Comparison of ENCODE assay signal across 26 cellular contexts in genomic region chr16:79815049-79815448, GRCh38.
DNase-seq lines count a peak whose midpoint lies in the region; ATAC-seq, FAIRE-seq and TF ChIP-seq lines count a peak whose summit lies in the region.
"Had no signal": no experiment of that assay in that cellular context is flagged by ENCODE, and none has a peak within 500 bp of the region (broad histone marks: within the 10 kb centered on the region; RNA-seq: fewer than 3 reads in every experiment).

No MANE protein-coding gene starts in this region.

- BruUV-seq in HepG2 (replicated peaks; lab: Mats Ljungman, UMichigan) (no TSS peak), K562 (replicated peaks; lab: Mats Ljungman, UMichigan) (no TSS peak), PC-3 (replicated peaks; lab: Mats Ljungman, UMichigan) (no TSS peak)

- H3K9ac ChIP-seq in HepG2 (ENCODE audit: insufficient read depth, low read depth, low read length) (no peak overlapping the region), K562 (ENCODE audit: insufficient read depth in 1 of 2, low read depth in 2 of 2, low read length in 2 of 2) (no peak overlapping the region), PC-3 (ENCODE audit: low read length) (no peak overlapping the region)
- H3K9ac ChIP-seq: BLaER1 had no signal

- H3K79me2 ChIP-seq in HepG2 (ENCODE audit: insufficient read depth, low read length) (no peaks in the 10 kb centered on the region), K562 (ENCODE audit: control insufficient read depth, insufficient read depth, low read length) (no peaks in the 10 kb centered on the region), PC-3 (ENCODE audit: low read length) (no peaks in the 10 kb centered on the region)

- H4K20me1 ChIP-seq in HepG2 (ENCODE audit: insufficient read depth, low read length) (no peaks in the 10 kb centered on the region), K562 (replicated peaks; ENCODE audit: control insufficient read depth, insufficient read depth, low read length) (no peaks in the 10 kb centered on the region), PC-3 (ENCODE audit: low read length) (no peaks in the 10 kb centered on the region)
- H4K20me1 ChIP-seq: BLaER1 had no signal

- H3K4me2 ChIP-seq in HepG2 (ENCODE audit: low read depth, low read length) (no peak overlapping the region), K562 (ENCODE audit: insufficient read depth, low read length) (no peak overlapping the region), PC-3 (ENCODE audit: low read length) (no peak overlapping the region)
- H3K4me2 ChIP-seq: BLaER1 had no signal

- intact Hi-C loops in HepG2 (cut with micrococcal nuclease; ENCODE audit: unreplicated experiment) (no loop called here), right lobe of liver (cut with DNase I) (no loop called here), K562 (cut with micrococcal nuclease) (no loop called here), PC-3 (cut with micrococcal nuclease) (no loop called here)

- H3K9me1 ChIP-seq in K562 (ENCODE audit: control insufficient read depth, insufficient read depth, low read length) = no peaks in the 10 kb centered on the region

- H3K4me1 ChIP-seq in HepG2 (ENCODE audit: insufficient read depth, low read length) (no peaks in the 10 kb centered on the region), right lobe of liver (no peaks in the 10 kb centered on the region), K562 (replicated peaks in 1 of 2; ENCODE audit: control insufficient read depth in 2 of 2, insufficient read depth in 2 of 2, low read length in 2 of 2) (peaks cover 0 to 8% of the 10 kb centered on the region in 2 experiments; a peak in 2 of 5 replicates), PC-3 (ENCODE audit: insufficient read depth, low read length) (no peaks in the 10 kb centered on the region)
- H3K4me1 ChIP-seq: BE2C had no signal

- CTCF ChIA-PET in HepG2 (lab: Yijun Ruan, JAX; ENCODE audit: low intra/inter-chr PET ratio, low total read pairs) (no interaction called here), K562 (lab: Yijun Ruan, JAX; ENCODE audit: low intra/inter-chr PET ratio) (no interaction called here), PC-3 (lab: Charles Lee) (no interaction called here)

- H3K9me3 ChIP-seq in HepG2 (ENCODE audit: low read length) = no peaks in the 10 kb centered on the region; the same call in 1 of the 2 replicates
- H3K9me3 ChIP-seq in right lobe of liver = no peaks in the 10 kb centered on the region
- H3K9me3 ChIP-seq in K562 (replicated peaks; ENCODE audit: control insufficient read depth, insufficient read depth, low read depth, low read length) = no peaks in the 10 kb centered on the region
- no peaks in the 10 kb centered on the region for H3K9me3 ChIP-seq in PC-3 (ENCODE audit: low read length)
- H3K9me3 ChIP-seq: BE2C, BLaER1 had no signal

- in situ Hi-C loops in HepG2 (cut with HindIII; ENCODE audit: extremely low pct_ligation_motif_present, low pct_unique_long_range_greater_than_20kb) (no loop called here), K562 (cut with MboI) (no loop called here)

- H3K27me3 ChIP-seq in HepG2 (ENCODE audit: control insufficient read depth in 1 of 2, insufficient read depth in 2 of 2, low read length in 2 of 2) (no peaks in the 10 kb centered on the region), right lobe of liver (no peaks in the 10 kb centered on the region), K562 (ENCODE audit: control insufficient read depth in 2 of 2, insufficient read depth in 2 of 2, low read length in 2 of 2) (no peaks in the 10 kb centered on the region), PC-3 (ENCODE audit: low read length) (no peaks in the 10 kb centered on the region)
- H3K27me3 ChIP-seq: BE2C, BLaER1 had no signal

- POLR2A ChIA-PET in HepG2 (lab: Yijun Ruan, JAX) (no interaction called here), K562 (lab: Yijun Ruan, JAX) (interaction anchor here (1.3 to 1.4 kb wide), 2 partner anchors 13 to 15 kb away, joined by 3 to 6 read pairs; no protein-coding TSS in a partner anchor), PC-3 (lab: Charles Lee; ENCODE audit: unreplicated experiment) (no interaction called here)

- no peak for TF ChIP-seq RAD21 in HepG2 (CRISPR knock-in tag; IDR thresholded peaks at IDR 0.05)
- no peak for TF ChIP-seq RAD21 in K562 (CRISPR knock-in tag; conservative IDR thresholded peaks at IDR 0.05 in 1 of 2, IDR thresholded peaks at IDR 0.05 in 1 of 2)

- H3F3A ChIP-seq in PC-3 (ENCODE audit: low read length, unreplicated experiment) = no peaks in the 10 kb centered on the region

- ATAC-seq in HepG2 (no peak), right lobe of liver (no peak), K562 (no peak), PC-3 (no peak), HG03159 (IDR thresholded peaks at IDR 0.05; ENCODE audit: unreplicated experiment) (no peak)
- ATAC-seq: GM12878 had no signal

- no peak overlapping the region for H3K27ac ChIP-seq in HepG2 (ENCODE audit: extremely low read length, insufficient read depth, low read length)
- H3K27ac ChIP-seq in right lobe of liver = no peak overlapping the region
- no peak overlapping the region for H3K27ac ChIP-seq in K562 (ENCODE audit: extremely low read depth, low read depth, low read length)
- no peak overlapping the region for H3K27ac ChIP-seq in PC-3 (ENCODE audit: low read length)
- H3K27ac ChIP-seq: BLaER1 had no signal

- FAIRE-seq in HepG2 (lab: Jason Lieb, UNC) = no peak
- FAIRE-seq in K562 (lab: Jason Lieb, UNC) = no peak
- FAIRE-seq: A204.1, GM12878, GM12892, GM18507 had no signal

- DNase-seq in HepG2 (ENCODE audit: low spot score) (no peak), right lobe of liver (no peak), K562 (ENCODE audit: extremely low read depth in 1 of 4, low spot score in 3 of 4) (no peak), renal cortical epithelial cell (ENCODE audit: low read depth) (peak; percentile 26), PC-3 (no peak)
- DNase-seq: 8988T; ACHN; BE2C; C1 segment of cervical spinal cord; CD4-positive, alpha-beta memory T cell; CD4-positive, CD25-positive, alpha-beta regulatory T cell; CD8-positive, alpha-beta memory T cell; COR-L47; DMS 273 treated with DMSO at 0.1 percent for 48 hours; DMS153; DMS53; DMS79; DND-41; EL; GDM1 had no signal

- H3K4me3 ChIP-seq in HepG2 (replicated peaks in 1 of 3; ENCODE audit: insufficient read depth in 1 of 3, low read depth in 2 of 3, low read length in 3 of 3) (no peak overlapping the region), right lobe of liver (no peak overlapping the region), K562 (no peak overlapping the region), PC-3 (ENCODE audit: low read length) (no peak overlapping the region)
- H3K4me3 ChIP-seq: BLaER1, GM12878 had no signal

- no peak overlapping the region for H2AFZ ChIP-seq in HepG2 (ENCODE audit: low read length)
- no peak overlapping the region for H2AFZ ChIP-seq in K562 (ENCODE audit: low read depth, low read length)
- no peak overlapping the region for H2AFZ ChIP-seq in PC-3 (ENCODE audit: low read length)

- no peak for TF ChIP-seq EP300 in HepG2 (IDR thresholded peaks at IDR 0.05; ENCODE audit: low read depth in 2 of 2, low read length in 2 of 2)
- no peak for TF ChIP-seq EP300 in HepG2 (CRISPR knock-in tag; IDR thresholded peaks at IDR 0.05; ENCODE audit: borderline replicate concordance)
- no peak for TF ChIP-seq EP300 in K562 (IDR thresholded peaks at IDR 0.05; ENCODE audit: low read length)

- TF ChIP-seq CTCF in HepG2 (CRISPR knock-in tag; IDR thresholded peaks at IDR 0.05) (no peak), right lobe of liver (IDR thresholded peaks at IDR 0.05) (no peak), K562 (IDR thresholded peaks at IDR 0.05 in 2 of 3, conservative IDR thresholded peaks at IDR 0.05 in 1 of 3; ENCODE audit: insufficient read depth in 2 of 3, low read depth in 1 of 3, low read length in 3 of 3) (no peak), PC-3 (conservative IDR thresholded peaks at IDR 0.05; ENCODE audit: low read depth, low read length) (no peak)

- WGBS in HepG2 (ENCODE audit: low lambda C conversion rate) = 5% methylated on average over 2 of the region's 2 CpGs
- WGBS in right lobe of liver (ENCODE audit: insufficient coverage, low coverage, low lambda C conversion rate, missing lambda C conversion rate) = 68% methylated on average over 2 of the region's 2 CpGs
- 33% methylated on average over 2 of the region's 2 CpGs for WGBS in K562 (ENCODE audit: insufficient coverage, low coverage, missing lambda C conversion rate)

- no peaks in the 10 kb centered on the region for H3K9me2 ChIP-seq in PC-3 (replicated peaks; ENCODE audit: low read length)

- no peaks in the 10 kb centered on the region for H3K36me3 ChIP-seq in HepG2 (replicated peaks in 1 of 2; ENCODE audit: control insufficient read depth in 1 of 2, insufficient read depth in 2 of 2, low read length in 2 of 2)
- no peaks in the 10 kb centered on the region for H3K36me3 ChIP-seq in right lobe of liver
- H3K36me3 ChIP-seq in K562 (ENCODE audit: control insufficient read depth, insufficient read depth, low read length) = no peaks in the 10 kb centered on the region
- H3K36me3 ChIP-seq in PC-3 (ENCODE audit: low read depth, low read length) = no peaks in the 10 kb centered on the region
- H3K36me3 ChIP-seq: BE2C, BLaER1 had no signal

- TF ChIP-seq POLR2A in HepG2 (IDR thresholded peaks at IDR 0.05; ENCODE audit: insufficient read depth in 1 of 2, low read depth in 2 of 2, low read length in 2 of 2) (no peak), right lobe of liver (IDR thresholded peaks at IDR 0.05) (no peak), K562 (conservative IDR thresholded peaks at IDR 0.05) (no peak)

TF ChIP-seq in HepG2, 621 proteins besides CTCF, POLR2A, EP300 and RAD21:
- TF ChIP-seq CEBPB (IDR thresholded peaks at IDR 0.05; ENCODE audit: borderline replicate concordance, low read depth, low read length) = 0 out of 2 replicates have a peak, but pooled peaks have one; percentile 47
- peak; percentile 38; the same call in 1 of the 2 replicates for TF ChIP-seq ATF7 (IDR thresholded peaks at IDR 0.05)
- no peak for TF ChIP-seq ATF7 (CRISPR knock-in tag; IDR thresholded peaks at IDR 0.05)
- TF ChIP-seq ZNF329 (CRISPR knock-in tag; IDR thresholded peaks at IDR 0.05; ENCODE audit: low read depth) = no peak

TF ChIP-seq in K562, 482 proteins besides CTCF, POLR2A, EP300 and RAD21 (continues in another document):
- TF ChIP-seq CEBPB (tag; IDR thresholded peaks at IDR 0.05) (peak; percentile 36; the same call in 1 of the 2 replicates), CEBPG (CRISPR knock-in tag; IDR thresholded peaks at IDR 0.05) (no peak), CEBPG (tag; conservative IDR thresholded peaks at IDR 0.05 in 1 of 2, IDR thresholded peaks at IDR 0.05 in 1 of 2) (peak; percentile 39 to 51; a peak in 2 of 4 replicates), MITF (IDR thresholded peaks at IDR 0.05) (no peak)

Comparison
In these comparisons a context has a peak if more than half of its experiments do, and no peak if none do; other contexts are left out.
1. Of the 241 proteins assayed by ChIP-seq in both HepG2 and K562: peak only in HepG2: none; only in K562: CEBPG; in both: CEBPB; in neither: 237; mixed calls (peak in some experiments, not most) for 2.